Comparison of ENCODE assay signal across 9 cellular contexts in genomic region chr20:45097485-45098095, GRCh38. TPM values are rescaled to one million over a fixed set of nuclear protein-coding genes. Genes with fewer than 3 reads are reported as not detected.
DNase-seq lines count a peak whose midpoint lies in the region; ATAC-seq and TF ChIP-seq lines count a peak whose summit lies in the region.
"Had no signal": no experiment of that assay in that cellular context is flagged by ENCODE, and none has a peak within 500 bp of the region (broad histone marks: within the 10 kb centered on the region; RNA-seq: fewer than 3 reads in every experiment).

No MANE protein-coding gene starts in this region.

- POLR2A ChIA-PET in activated CD8-positive, alpha-beta T cell treated with anti-CD3 and anti-CD28 coated beads for 36 hours (lab: Charles Lee) = interaction anchor here (1.1 to 1.6 kb wide), 5 partner anchors 11 to 58 kb away, joined by 3 to 4 read pairs (median 3); no protein-coding TSS in a partner anchor

- H3K9me3 ChIP-seq in tibial artery (no peaks in the 10 kb centered on the region), ovary (no peaks in the 10 kb centered on the region)

- peaks cover 16% of the 10 kb centered on the region for H3K4me1 Mint-ChIP-seq in activated CD8-positive, alpha-beta T cell treated with anti-CD3 and anti-CD28 coated beads for 36 hours (ENCODE audit: low read depth)

- H3K36me3 Mint-ChIP-seq in activated CD8-positive, alpha-beta T cell treated with anti-CD3 and anti-CD28 coated beads for 36 hours (ENCODE audit: low read depth) = no peaks in the 10 kb centered on the region

- H3K27ac ChIP-seq in tibial artery = no peak overlapping the region
- H3K27ac ChIP-seq in ovary = no peak overlapping the region

- H3K4me3 ChIP-seq in fibroblast of pulmonary artery (replicated peaks; ENCODE audit: low read depth, low read length) (peak overlapping the region; percentile 29), tibial artery (peak overlapping the region in 1 of 2 donors; percentile 20), ovary (no peak overlapping the region)

- no peaks in the 10 kb centered on the region for H3K36me3 ChIP-seq in tibial artery
- no peaks in the 10 kb centered on the region for H3K36me3 ChIP-seq in ovary

- H3K27me3 Mint-ChIP-seq in activated CD8-positive, alpha-beta T cell treated with anti-CD3 and anti-CD28 coated beads for 36 hours = peaks cover 41% of the 10 kb centered on the region

- H3K9me3 Mint-ChIP-seq in activated CD8-positive, alpha-beta T cell treated with anti-CD3 and anti-CD28 coated beads for 36 hours = no peaks in the 10 kb centered on the region

- H3K4me3 Mint-ChIP-seq in activated CD8-positive, alpha-beta T cell treated with anti-CD3 and anti-CD28 coated beads for 36 hours = peak overlapping the region; percentile 44

- peak; percentile 74 for DNase-seq in activated CD8-positive, alpha-beta T cell treated with anti-CD3 and anti-CD28 coated beads for 36 hours
- DNase-seq in fibroblast of pulmonary artery (ENCODE audit: low read depth) (peak; percentile 63), tibial artery (no peak), ovary (no peak), T1000 (lab: John Stamatoyannopoulos, UW) (no peak)
- DNase-seq in stimulated activated CD4-positive, alpha-beta T cell treated with anti-CD3 and anti-CD28 coated beads, Interleukin-12 subunit alpha, Interleukin-12 subunit beta, amount 100 ng/mL, for 48 hours (ENCODE audit: low read depth in 2 of 3, low spot score in 1 of 3) = peak in 2 of 3 donors; percentile 35 to 38
- DNase-seq: NCI-H510A treated with DMSO at 0.1 percent for 48 hours had no signal

- WGBS in ovary, 3 donors = 24 to 27% (median 25%) methylated on average over 53 to 55 of the region's 55 CpGs

- peaks cover 0 to 17% (median 12%) of the 10 kb centered on the region in 4 donors for H3K4me1 ChIP-seq in tibial artery
- H3K4me1 ChIP-seq in ovary (ENCODE audit: insufficient read depth) = no peaks in the 10 kb centered on the region

- ATAC-seq in activated CD8-positive, alpha-beta T cell treated with anti-CD3 and anti-CD28 coated beads for 36 hours = peak; percentile 68
- no peak for ATAC-seq in HG03025 (IDR thresholded peaks at IDR 0.05; ENCODE audit: low FRiP score, unreplicated experiment)

- TF ChIP-seq CTCF in GM12874 (IDR thresholded peaks at IDR 0.05; ENCODE audit: insufficient read depth, low read depth, low read length) (0 out of 2 replicates have a peak, but pooled peaks have one; percentile 19), fibroblast of pulmonary artery (IDR thresholded peaks at IDR 0.05; ENCODE audit: low read length, missing control alignments) (peak; percentile 39), tibial artery (IDR thresholded peaks at IDR 0.05) (no peak), ovary (IDR thresholded peaks at IDR 0.05) (no peak)
- peak; percentile 67 for TF ChIP-seq CTCF in activated CD8-positive, alpha-beta T cell treated with anti-CD3 and anti-CD28 coated beads for 36 hours (IDR thresholded peaks at IDR 0.05)

- intact Hi-C loops in activated CD8-positive, alpha-beta T cell treated with anti-CD3 and anti-CD28 coated beads for 36 hours (cut with micrococcal nuclease) = loop anchor here (5.0 kb wide), 1 partner anchor 55 kb away; no protein-coding TSS in a partner anchor
- intact Hi-C loops in tibial artery (cut with DNase I; ENCODE audit: low total_unique reads) = no loop called here
- intact Hi-C loops in ovary (cut with DNase I) = loop anchor here (5.0 to 10.0 kb wide), 2 partner anchors 83 to 85 kb away; no protein-coding TSS in a partner anchor

- TF ChIP-seq POLR2A in ovary (IDR thresholded peaks at IDR 0.05) = no peak

- CTCF ChIA-PET in activated CD8-positive, alpha-beta T cell treated with anti-CD3 and anti-CD28 coated beads for 36 hours (lab: Charles Lee) = interaction anchor here (0.7 to 8.8 kb wide), 24 partner anchors 10 to 414 kb away, joined by 3 to 137 read pairs (median 9); no protein-coding TSS in a partner anchor

- no peak overlapping the region for H3K27ac Mint-ChIP-seq in activated CD8-positive, alpha-beta T cell treated with anti-CD3 and anti-CD28 coated beads for 36 hours

- TF ChIP-seq EP300 in ovary (IDR thresholded peaks at IDR 0.05) = no peak

- H3K27me3 ChIP-seq in tibial artery = peaks cover 0 to 56% of the 10 kb centered on the region in 2 donors
- H3K27me3 ChIP-seq in ovary = no peaks in the 10 kb centered on the region

RNA-seq across cellular contexts. Expression of gene KCNS1, which starts 3.3 kb away (rescaled TPM):
- under 1 TPM; 0.38 to 0.54 TPM for total RNA-seq in activated CD8-positive, alpha-beta T cell treated with anti-CD3 and anti-CD28 coated beads for 36 hours
- total RNA-seq in ovary = not detected
- under 1 TPM; 0.02 to 0.80 TPM for polyA plus RNA-seq in ovary

RNA-seq across cellular contexts. Expression of gene WFDC5, which starts 17.4 kb away (rescaled TPM):
- total RNA-seq in activated CD8-positive, alpha-beta T cell treated with anti-CD3 and anti-CD28 coated beads for 36 hours = not detected
- total RNA-seq in ovary = not detected
- not detected for polyA plus RNA-seq in ovary

RNA-seq across cellular contexts. Expression of gene WFDC12, which starts 26.7 kb away (rescaled TPM):
- not detected for total RNA-seq in activated CD8-positive, alpha-beta T cell treated with anti-CD3 and anti-CD28 coated beads for 36 hours
- not detected for total RNA-seq in ovary
- not detected for polyA plus RNA-seq in ovary

Comparison
In these comparisons a context has a peak if more than half of its experiments do, and no peak if none do; other contexts are left out.
1. CTCF ChIP-seq: peak in GM12874 (single experiment), activated CD8-positive, alpha-beta T cell treated with anti-CD3 and anti-CD28 coated beads for 36 hours (single experiment) and fibroblast of pulmonary artery (single experiment); none in tibial artery (0 of 2) and ovary (0 of 3).
2. DNase-seq: peak in activated CD8-positive, alpha-beta T cell treated with anti-CD3 and anti-CD28 coated beads for 36 hours (single experiment), fibroblast of pulmonary artery (single experiment) and stimulated activated CD4-positive, alpha-beta T cell treated with anti-CD3 and anti-CD28 coated beads, Interleukin-12 subunit alpha, Interleukin-12 subunit beta, amount 100 ng/mL, for 48 hours (2 of 3); none in tibial artery (0 of 2), ovary (0 of 5) and T1000 (single experiment).